In genomic region chr1:54766726-54767125, GRCh38 we compare ENCODE assay signal across 1 cellular context.
TF ChIP-seq lines count a peak whose summit lies in the region.

No MANE protein-coding gene starts in this region.

TF ChIP-seq in GM12878, 131 proteins besides CTCF, POLR2A, EP300 and RAD21:
- TF ChIP-seq STAT1 (conservative IDR thresholded peaks at IDR 0.05) (no peak), ATF7 (IDR thresholded peaks at IDR 0.05; ENCODE audit: low read depth) (no peak), CBX5 (IDR thresholded peaks at IDR 0.05; ENCODE audit: low read depth) (no peak), SUZ12 (IDR thresholded peaks at IDR 0.05; ENCODE audit: unreplicated experiment) (no peak), POU2F2 (IDR thresholded peaks at IDR 0.05; ENCODE audit: borderline replicate concordance, low read depth, low read length) (no peak), MXI1 (IDR thresholded peaks at IDR 0.05; ENCODE audit: low read depth, low read length) (no peak), NFXL1 (IDR thresholded peaks at IDR 0.05; ENCODE audit: borderline replicate concordance) (no peak), NBN (IDR thresholded peaks at IDR 0.05) (no peak), NFIC (IDR thresholded peaks at IDR 0.05; ENCODE audit: low read depth, low read length) (no peak), MEF2B (IDR thresholded peaks at IDR 0.05; ENCODE audit: partially characterized antibody, poor library complexity, severe bottlenecking) (peak; percentile 22), MTA2 (IDR thresholded peaks at IDR 0.05; ENCODE audit: low read depth) (peak; percentile 50), YBX1 (IDR thresholded peaks at IDR 0.05) (no peak), NR2C1 (IDR thresholded peaks at IDR 0.05) (no peak), EGR1 (IDR thresholded peaks at IDR 0.05; ENCODE audit: borderline replicate concordance in 1 of 2, low read depth in 2 of 2, low read length in 2 of 2) (no peak), FOS (IDR thresholded peaks at IDR 0.05; ENCODE audit: borderline replicate concordance, extremely low read depth, insufficient read length) (no peak)
- TF ChIP-seq, protein P1, sequence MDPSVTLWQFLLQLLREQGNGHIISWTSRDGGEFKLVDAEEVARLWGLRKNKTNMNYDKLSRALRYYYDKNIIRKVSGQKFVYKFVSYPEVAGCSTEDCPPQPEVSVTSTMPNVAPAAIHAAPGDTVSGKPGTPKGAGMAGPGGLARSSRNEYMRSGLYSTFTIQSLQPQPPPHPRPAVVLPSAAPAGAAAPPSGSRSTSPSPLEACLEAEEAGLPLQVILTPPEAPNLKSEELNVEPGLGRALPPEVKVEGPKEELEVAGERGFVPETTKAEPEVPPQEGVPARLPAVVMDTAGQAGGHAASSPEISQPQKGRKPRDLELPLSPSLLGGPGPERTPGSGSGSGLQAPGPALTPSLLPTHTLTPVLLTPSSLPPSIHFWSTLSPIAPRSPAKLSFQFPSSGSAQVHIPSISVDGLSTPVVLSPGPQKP (IDR thresholded peaks at IDR 0.05; ENCODE audit: low read depth, low read length) = no peak
- TF ChIP-seq, protein P2, sequence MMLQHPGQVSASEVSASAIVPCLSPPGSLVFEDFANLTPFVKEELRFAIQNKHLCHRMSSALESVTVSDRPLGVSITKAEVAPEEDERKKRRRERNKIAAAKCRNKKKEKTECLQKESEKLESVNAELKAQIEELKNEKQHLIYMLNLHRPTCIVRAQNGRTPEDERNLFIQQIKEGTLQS (IDR thresholded peaks at IDR 0.05; ENCODE audit: borderline replicate concordance, extremely low read depth, low read depth, low read length) = no peak
